29 cellular contexts compared by ENCODE assay signal in the genomic region with DNA sequence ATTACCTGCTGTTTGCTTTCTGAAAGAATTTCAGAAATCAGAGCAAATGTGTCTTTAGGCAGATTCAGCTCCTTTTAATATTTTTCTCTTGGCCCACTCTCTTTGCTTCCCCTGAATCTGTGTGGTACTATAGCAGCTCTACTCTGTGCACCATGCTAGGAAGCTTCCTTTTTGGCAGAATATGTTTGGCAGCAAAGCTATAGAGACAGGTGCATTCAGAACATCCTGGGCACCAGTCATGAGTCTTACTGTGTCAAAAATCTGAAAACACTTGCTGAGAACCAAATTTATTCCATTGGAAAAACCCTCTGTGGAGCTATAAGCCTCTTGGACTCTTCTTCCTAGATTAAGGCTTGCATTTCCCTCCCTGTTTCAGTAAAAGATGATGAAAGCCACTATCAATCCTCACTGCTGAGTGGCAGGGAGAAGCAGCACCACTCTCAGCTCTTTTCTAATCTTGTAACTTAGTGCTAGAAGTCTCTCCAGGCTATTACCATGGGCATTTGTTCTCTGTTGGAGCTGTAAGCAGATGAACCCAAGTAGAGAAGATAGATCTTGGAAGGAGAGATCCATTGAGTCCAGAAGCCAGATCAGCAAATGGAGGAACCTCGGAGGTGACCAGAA. TPM values are rescaled to one million over a fixed set of nuclear protein-coding genes. Genes with fewer than 3 reads are reported as not detected.
DNase-seq lines count a peak whose midpoint lies in the region; ATAC-seq and TF ChIP-seq lines count a peak whose summit lies in the region.
"Had no signal": no experiment of that assay in that cellular context is flagged by ENCODE, and none has a peak within 500 bp of the region (broad histone marks: within the 10 kb centered on the region; RNA-seq: fewer than 3 reads in every experiment).

No MANE protein-coding gene starts in this region.

- H3K4me3 Mint-ChIP-seq in WTC11 = no peak overlapping the region
- H3K4me3 Mint-ChIP-seq: neural progenitor cell; T-helper 2 cell treated with Interferon-gamma antibody and Interleukin-4, amounts not matched to agents 5 μg/mL and 100 μg/mL, for 36 hours had no signal

- intact Hi-C loops in dorsolateral prefrontal cortex (cut with DNase I) = no loop called here
- intact Hi-C loops in vagina (cut with DNase I) = no loop called here

- peaks cover 42% of the 10 kb centered on the region for H3K36me3 Mint-ChIP-seq in WTC11

- peaks cover 4% of the 10 kb centered on the region for H3K36me3 ChIP-seq in cardiac muscle cell
- H3K36me3 ChIP-seq in right atrium auricular region = peaks cover 55% of the 10 kb centered on the region
- peaks cover 0 to 35% of the 10 kb centered on the region in 2 donors for H3K36me3 ChIP-seq in vagina
- H3K36me3 ChIP-seq: neural progenitor cell had no signal

- TF ChIP-seq POLR2A in vagina (IDR thresholded peaks at IDR 0.05) = no peak

- ATAC-seq in WTC11 (no peak), HG03432 (IDR thresholded peaks at IDR 0.05; ENCODE audit: unreplicated experiment) (no peak)
- ATAC-seq: activated naive CD4-positive, alpha-beta T cell treated with anti-CD3 and anti-CD28 coated beads, Interleukin-2, amount 50 U/mL, for 72 hours; left lobe of liver; right cardiac atrium had no signal

- H3K4me1 ChIP-seq in cardiac muscle cell (ENCODE audit: low read depth) (peaks cover 21% of the 10 kb centered on the region), right atrium auricular region (peaks cover 0 to 19% of the 10 kb centered on the region in 2 donors), vagina (peaks cover 24% of the 10 kb centered on the region)

- in situ Hi-C loops in GM13977 (cut with MboI; ENCODE audit: low pct_unique_long_range_greater_than_20kb, low sequenced_read_pairs, unreplicated experiment) = no loop called here

- H3K27me3 ChIP-seq in cardiac muscle cell (no peaks in the 10 kb centered on the region), right atrium auricular region (no peaks in the 10 kb centered on the region), dorsolateral prefrontal cortex (no peaks in the 10 kb centered on the region), vagina (no peaks in the 10 kb centered on the region)
- H3K27me3 ChIP-seq: colonic mucosa, neural progenitor cell, Peyer's patch, tibial nerve had no signal

- H3K27ac ChIP-seq in cardiac muscle cell (peak overlapping the region; percentile 2), right atrium auricular region (peak overlapping the region in 1 of 2 donors; percentile 42), dorsolateral prefrontal cortex (peak overlapping the region in 55 of 59 donors; percentile 7 to 99 (median 63)), vagina (no peak overlapping the region)
- H3K27ac ChIP-seq: colonic mucosa, epithelial cell of prostate, neural progenitor cell, parathyroid adenoma, Peyer's patch, tibial nerve had no signal

- H3K4me1 Mint-ChIP-seq in WTC11 = peaks cover 35% of the 10 kb centered on the region

- H3K4me3 ChIP-seq in cardiac muscle cell (no peak overlapping the region), right atrium auricular region (no peak overlapping the region), dorsolateral prefrontal cortex (peak overlapping the region in 1 of 59 donors; percentile 44), vagina (no peak overlapping the region)
- H3K4me3 ChIP-seq: colonic mucosa, neural progenitor cell, Peyer's patch, tibial nerve had no signal

- POLR2A ChIA-PET in WTC11 (lab: Charles Lee) = no interaction called here

- H3K27ac Mint-ChIP-seq in WTC11 = peak overlapping the region; percentile 40; the same call in 1 of the 2 replicates
- H3K27ac Mint-ChIP-seq: activated naive CD4-positive, alpha-beta T cell treated with anti-CD3 and anti-CD28 coated beads, Interleukin-2, amount 50 U/mL, for 72 hours; neural progenitor cell; T-helper 2 cell treated with Interferon-gamma antibody and Interleukin-4, amounts not matched to agents 5 μg/mL and 100 μg/mL, for 36 hours had no signal

- CTCF ChIA-PET in WTC11 (lab: Charles Lee) = interaction anchor here (1.0 to 4.6 kb wide), 4 partner anchors 8 to 203 kb away, joined by 3 to 32 read pairs (median 5); a partner anchor contains a TSS

- DNase-seq in cardiac muscle cell (ENCODE audit: low read depth in 1 of 2, low spot score in 1 of 2) (no peak), right atrium auricular region (ENCODE audit: low spot score) (no peak), WTC11 (ENCODE audit: low spot score) (no peak), dorsolateral prefrontal cortex (peak in 1 of 10 donors; percentile 70), UCSD-AML1 (lab: John Stamatoyannopoulos, UW; ENCODE audit: unreplicated experiment) (no peak), vagina (ENCODE audit: extremely low spot score in 2 of 2) (no peak), GM13977 (ENCODE audit: low spot score) (no peak)
- DNase-seq: activated CD4-positive, alpha-beta T cell treated with anti-CD3 and anti-CD28 coated beads for 48 hours; amygdala; colonic mucosa; effector memory CD4-positive, alpha-beta T cell; NCI-H1417; NCI-H2081; NCI-H2227 treated with DMSO at 0.1 percent for 48 hours; NCI-H526; Peyer's patch; right cardiac atrium; SHP77 had no signal

- no peaks in the 10 kb centered on the region for H3K9me3 Mint-ChIP-seq in WTC11
- H3K9me3 Mint-ChIP-seq: activated naive CD4-positive, alpha-beta T cell treated with anti-CD3 and anti-CD28 coated beads, Interleukin-2, amount 50 U/mL, for 72 hours; neural progenitor cell; T-helper 2 cell treated with Interferon-gamma antibody and Interleukin-4, amounts not matched to agents 5 μg/mL and 100 μg/mL, for 36 hours had no signal

- no peak for TF ChIP-seq CTCF in cardiac muscle cell (IDR thresholded peaks at IDR 0.05; ENCODE audit: low read depth, low read length)
- no peak for TF ChIP-seq CTCF in right atrium auricular region (IDR thresholded peaks at IDR 0.05)
- TF ChIP-seq CTCF in WTC11 (IDR thresholded peaks at IDR 0.05) = no peak
- no peak for TF ChIP-seq CTCF in dorsolateral prefrontal cortex (IDR thresholded peaks at IDR 0.05 in 54 of 56, conservative IDR thresholded peaks at IDR 0.05 in 2 of 56; ENCODE audit: low read depth in 1 of 56, partially characterized antibody in 56 of 56)
- TF ChIP-seq CTCF in vagina (IDR thresholded peaks at IDR 0.05) = no peak
- TF ChIP-seq CTCF in GM13977 (IDR thresholded peaks at IDR 0.05; ENCODE audit: extremely low read depth, insufficient read depth, missing control alignments) = no peak

- H3K9me3 ChIP-seq in cardiac muscle cell (ENCODE audit: low read depth) (no peaks in the 10 kb centered on the region), right atrium auricular region (no peaks in the 10 kb centered on the region), vagina (no peaks in the 10 kb centered on the region)
- H3K9me3 ChIP-seq: colonic mucosa, Peyer's patch, tibial nerve had no signal

- no peaks in the 10 kb centered on the region for H3K27me3 Mint-ChIP-seq in WTC11 (ENCODE audit: low read depth)

TF ChIP-seq in WTC11, 78 proteins besides CTCF, POLR2A, EP300 and RAD21 (continues in another document):
- TF ChIP-seq, protein P1, sequence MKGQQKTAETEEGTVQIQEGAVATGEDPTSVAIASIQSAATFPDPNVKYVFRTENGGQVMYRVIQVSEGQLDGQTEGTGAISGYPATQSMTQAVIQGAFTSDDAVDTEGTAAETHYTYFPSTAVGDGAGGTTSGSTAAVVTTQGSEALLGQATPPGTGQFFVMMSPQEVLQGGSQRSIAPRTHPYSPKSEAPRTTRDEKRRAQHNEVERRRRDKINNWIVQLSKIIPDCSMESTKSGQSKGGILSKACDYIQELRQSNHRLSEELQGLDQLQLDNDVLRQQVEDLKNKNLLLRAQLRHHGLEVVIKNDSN (CRISPR knock-in tag; IDR thresholded peaks at IDR 0.05) = no peak
- TF ChIP-seq, protein P2, sequence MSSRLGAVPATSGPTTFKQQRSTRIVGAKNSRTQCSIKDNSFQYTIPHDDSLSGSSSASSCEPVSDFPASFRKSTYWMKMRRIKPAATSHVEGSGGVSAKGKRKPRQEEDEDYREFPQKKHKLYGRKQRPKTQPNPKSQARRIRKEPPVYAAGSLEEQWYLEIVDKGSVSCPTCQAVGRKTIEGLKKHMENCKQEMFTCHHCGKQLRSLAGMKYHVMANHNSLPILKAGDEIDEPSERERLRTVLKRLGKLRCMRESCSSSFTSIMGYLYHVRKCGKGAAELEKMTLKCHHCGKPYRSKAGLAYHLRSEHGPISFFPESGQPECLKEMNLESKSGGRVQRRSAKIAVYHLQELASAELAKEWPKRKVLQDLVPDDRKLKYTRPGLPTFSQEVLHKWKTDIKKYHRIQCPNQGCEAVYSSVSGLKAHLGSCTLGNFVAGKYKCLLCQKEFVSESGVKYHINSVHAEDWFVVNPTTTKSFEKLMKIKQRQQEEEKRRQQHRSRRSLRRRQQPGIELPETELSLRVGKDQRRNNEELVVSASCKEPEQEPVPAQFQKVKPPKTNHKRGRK (CRISPR knock-in tag; IDR thresholded peaks at IDR 0.05; ENCODE audit: borderline replicate concordance) = no peak
- TF ChIP-seq SMAD4 (CRISPR knock-in tag; IDR thresholded peaks at IDR 0.05) (no peak), FOXP1 (CRISPR knock-in tag; IDR thresholded peaks at IDR 0.05; ENCODE audit: borderline replicate concordance) (no peak), FOXK1 (CRISPR knock-in tag; IDR thresholded peaks at IDR 0.05) (no peak), NFYB (CRISPR knock-in tag; conservative IDR thresholded peaks at IDR 0.05; ENCODE audit: low read depth) (no peak), CREM (CRISPR knock-in tag; IDR thresholded peaks at IDR 0.05) (no peak)

RNA-seq across cellular contexts. Expression of a gene that starts 18.2 kb away (rescaled TPM):
- total RNA-seq in cardiac muscle cell (31.3 and 35.3 TPM in 2 replicates), right atrium auricular region (10 to 100 TPM; 64.7 to 87.8 TPM), WTC11 (2021) (22.5 to 25.4 TPM (median 24.2 TPM) in 3 replicates), dorsolateral prefrontal cortex (100 to 1,000 TPM in 30 of 120 experiments, 10 to 100 TPM in 90; 63.6 to 149 (median 93.0) TPM), vagina (43.2 TPM)
- polyA plus RNA-seq in cardiac muscle cell = 16.4 and 16.5 TPM in 2 replicates

RNA-seq across cellular contexts. Expression of a gene that starts 25.3 kb away (rescaled TPM):
- total RNA-seq in cardiac muscle cell = 0.12 and 0.25 TPM in 2 replicates
- 0.10 TPM in 1 of 2 replicates, not detected in the other for polyA plus RNA-seq in cardiac muscle cell
- not detected for total RNA-seq in right atrium auricular region
- total RNA-seq in WTC11 (2021) = 38.6 to 47.7 TPM (median 39.3 TPM) in 3 replicates
- 100 to 1,000 TPM in 1 of 120 experiments, 10 to 100 TPM in 119; 19.6 to 100 (median 62.4) TPM for total RNA-seq in dorsolateral prefrontal cortex
- total RNA-seq in vagina = not detected
- total RNA-seq: A172; activated naive CD4-positive, alpha-beta T cell treated with anti-CD3 and anti-CD28 coated beads, Interleukin-2, amount 50 U/mL, for 72 hours; Daoy; glomerular endothelial cell; left lobe of liver; right cardiac atrium; tibial nerve had no signal
- polyA plus RNA-seq: right cardiac atrium had no signal

Comparison
In these comparisons a context has a peak if more than half of its experiments do, and no peak if none do; other contexts are left out.
1. RNA of a gene that starts 25.3 kb away (total RNA-seq): 19.6 to 100 TPM in dorsolateral prefrontal cortex and 38.6 to 47.7 TPM in WTC11; 0.12 to 0.25 TPM in cardiac muscle cell, not detected in right atrium auricular region and not detected in vagina (single experiment); every median in the first group is over 10 times any median in the second.